ENCODE assay signal across 8 cellular contexts in genomic region chr6:137223370-137224131, GRCh38. TPM values are rescaled to one million over a fixed set of nuclear protein-coding genes. Genes with fewer than 3 reads are reported as not detected.
DNase-seq lines count a peak whose midpoint lies in the region; ATAC-seq, FAIRE-seq and TF ChIP-seq lines count a peak whose summit lies in the region.

No MANE protein-coding gene starts in this region.

- H3K27me3 ChIP-seq in CD8-positive, alpha-beta memory T cell (ENCODE audit: insufficient read depth, low read length, poor library complexity, severe bottlenecking), result no peaks in the 10 kb centered on the region
- no peaks in the 10 kb centered on the region for H3K27me3 ChIP-seq in bronchial epithelial cell (ENCODE audit: control insufficient read depth, insufficient read depth, low read length)
- no peaks in the 10 kb centered on the region for H3K27me3 ChIP-seq in CD4-positive, alpha-beta memory T cell (ENCODE audit: insufficient read depth, low read length)

- FAIRE-seq in bronchial epithelial cell (lab: Jason Lieb, UNC), result no peak

- no peak for DNase-seq in CD8-positive, alpha-beta memory T cell
- DNase-seq in NCI-H2196 (lab: John Stamatoyannopoulos, UW; ENCODE audit: unreplicated experiment), result peak; percentile 66
- DNase-seq in bronchial epithelial cell (ENCODE audit: low read depth), result peak; percentile 95
- DNase-seq in mucosa of gallbladder (ENCODE audit: low spot score), result peak; percentile 52
- DNase-seq in CD4-positive, alpha-beta memory T cell, result no peak
- no peak for DNase-seq in NCI-H1694 (lab: John Stamatoyannopoulos, UW)
- DNase-seq in GOT3 (lab: John Stamatoyannopoulos, UW), result no peak

- H3K9me3 ChIP-seq in CD8-positive, alpha-beta memory T cell (ENCODE audit: low read length), result no peaks in the 10 kb centered on the region
- H3K9me3 ChIP-seq in CD4-positive, alpha-beta memory T cell (ENCODE audit: control insufficient read depth in 1 of 2, low read length in 2 of 2), result no peaks in the 10 kb centered on the region

- POLR2A ChIA-PET in CD8-positive, alpha-beta memory T cell (lab: Charles Lee), result interaction anchor here (0.7 to 2.0 kb wide), 2 partner anchors 8 to 459 kb away, joined by 4 to 7 read pairs; no protein-coding TSS in a partner anchor
- POLR2A ChIA-PET in CD4-positive, alpha-beta memory T cell (lab: Charles Lee; ENCODE audit: partially characterized antibody), result interaction anchor here (0.7 to 6.4 kb wide), 4 partner anchors 9 to 38 kb away, joined by 4 to 66 read pairs (median 5); no protein-coding TSS in a partner anchor

- no peak for ATAC-seq in GM18511 (IDR thresholded peaks at IDR 0.05; ENCODE audit: unreplicated experiment)

- H3K27ac Mint-ChIP-seq in CD8-positive, alpha-beta memory T cell, result peak overlapping the region in 6 of 8 donors; percentile 11 to 86 (median 42)
- peak overlapping the region in 3 of 7 donors; percentile 15 to 60 (median 15) for H3K27ac Mint-ChIP-seq in CD4-positive, alpha-beta memory T cell

- no peak overlapping the region for H3K4me3 ChIP-seq in CD8-positive, alpha-beta memory T cell (ENCODE audit: low read length)
- H3K4me3 ChIP-seq in bronchial epithelial cell (ENCODE audit: low read depth, low read length), result no peak overlapping the region
- no peak overlapping the region for H3K4me3 ChIP-seq in CD4-positive, alpha-beta memory T cell (ENCODE audit: low read length in 2 of 2)

- H3K36me3 Mint-ChIP-seq in CD8-positive, alpha-beta memory T cell, result peaks cover 2 to 6% (median 3%) of the 10 kb centered on the region in 3 donors
- peaks cover 0 to 5% of the 10 kb centered on the region in 2 donors for H3K36me3 Mint-ChIP-seq in CD4-positive, alpha-beta memory T cell

- peaks cover 0 to 2% (median 0%) of the 10 kb centered on the region in 5 donors for H3K9me3 Mint-ChIP-seq in CD8-positive, alpha-beta memory T cell
- H3K9me3 Mint-ChIP-seq in CD4-positive, alpha-beta memory T cell, result peaks cover 0 to 3% (median 0%) of the 10 kb centered on the region in 8 donors

- peak overlapping the region in 5 of 7 donors; percentile 24 to 66 (median 38) for H3K4me3 Mint-ChIP-seq in CD8-positive, alpha-beta memory T cell
- peak overlapping the region in 4 of 8 donors; percentile 3 to 56 (median 28) for H3K4me3 Mint-ChIP-seq in CD4-positive, alpha-beta memory T cell

- H3K4me1 Mint-ChIP-seq in CD8-positive, alpha-beta memory T cell, result peaks cover 57 to 68% (median 66%) of the 10 kb centered on the region in 3 donors
- peaks cover 39 to 69% (median 55%) of the 10 kb centered on the region in 4 donors for H3K4me1 Mint-ChIP-seq in CD4-positive, alpha-beta memory T cell

- intact Hi-C loops in CD4-positive, alpha-beta memory T cell (cut with micrococcal nuclease), result no loop called here

- H3K4me1 ChIP-seq in CD8-positive, alpha-beta memory T cell (ENCODE audit: insufficient read depth, low read length), result peaks cover 44% of the 10 kb centered on the region
- peaks cover 60% of the 10 kb centered on the region for H3K4me1 ChIP-seq in CD4-positive, alpha-beta memory T cell (ENCODE audit: insufficient read depth, low read length)

- TF ChIP-seq CTCF in bronchial epithelial cell (IDR thresholded peaks at IDR 0.05; ENCODE audit: insufficient read depth, low read length, severe bottlenecking), result no peak

- H3K36me3 ChIP-seq in CD8-positive, alpha-beta memory T cell (ENCODE audit: insufficient read depth, low read length), result no peaks in the 10 kb centered on the region
- no peaks in the 10 kb centered on the region for H3K36me3 ChIP-seq in bronchial epithelial cell (ENCODE audit: control insufficient read depth, insufficient read depth, low read length)
- H3K36me3 ChIP-seq in CD4-positive, alpha-beta memory T cell (ENCODE audit: insufficient read depth, low read length), result no peaks in the 10 kb centered on the region

- CTCF ChIA-PET in CD8-positive, alpha-beta memory T cell (lab: Charles Lee), result interaction anchor here (0.9 to 1.4 kb wide), 2 partner anchors 8 to 12 kb away, joined by 3 read pairs; no protein-coding TSS in a partner anchor
- CTCF ChIA-PET in CD4-positive, alpha-beta memory T cell (lab: Charles Lee; ENCODE audit: partially characterized antibody), result interaction anchor here (0.7 to 1.6 kb wide), 4 partner anchors 8 to 192 kb away, joined by 3 to 7 read pairs (median 3); no protein-coding TSS in a partner anchor

- H3K27ac ChIP-seq in CD8-positive, alpha-beta memory T cell (ENCODE audit: low read depth, low read length), result peak overlapping the region; percentile 32
- no peak overlapping the region for H3K27ac ChIP-seq in CD4-positive, alpha-beta memory T cell (ENCODE audit: low read depth, low read length)

- H3K27me3 Mint-ChIP-seq in CD8-positive, alpha-beta memory T cell, result no peaks in the 10 kb centered on the region
- peaks cover 0 to 1% of the 10 kb centered on the region in 2 donors for H3K27me3 Mint-ChIP-seq in CD4-positive, alpha-beta memory T cell

RNA-seq across cellular contexts. Expression of gene IFNGR1, which starts 4.4 kb away (rescaled TPM):
- 10 to 100 TPM; 18.9 to 19.9 TPM for total RNA-seq in CD8-positive, alpha-beta memory T cell
- 80.0 TPM for polyA plus RNA-seq in CD8-positive, alpha-beta memory T cell
- total RNA-seq in bronchial epithelial cell (83.5 and 94.6 TPM in 2 replicates), mucosa of gallbladder (77.9 TPM)
- total RNA-seq in CD4-positive, alpha-beta memory T cell, result 10 to 100 TPM; 38.3 to 38.8 TPM
- polyA plus RNA-seq in CD4-positive, alpha-beta memory T cell, result 10 to 100 TPM; 41.0 to 57.9 TPM

RNA-seq across cellular contexts. Expression of gene IL22RA2, which starts 50.1 kb away (rescaled TPM):
- total RNA-seq in CD8-positive, alpha-beta memory T cell, result not detected
- not detected for polyA plus RNA-seq in CD8-positive, alpha-beta memory T cell
- total RNA-seq in bronchial epithelial cell, result not detected in 2 replicates
- not detected for total RNA-seq in mucosa of gallbladder
- not detected for total RNA-seq in CD4-positive, alpha-beta memory T cell
- polyA plus RNA-seq in CD4-positive, alpha-beta memory T cell, result not detected

Comparison
In these comparisons a context has a peak if more than half of its experiments do, and no peak if none do; other contexts are left out.
1. DNase-seq: peak in NCI-H2196 (single experiment), bronchial epithelial cell (single experiment) and mucosa of gallbladder (single experiment); none in CD8-positive, alpha-beta memory T cell (0 of 5), CD4-positive, alpha-beta memory T cell (0 of 5), NCI-H1694 (single experiment) and GOT3 (single experiment).